25 cellular contexts compared by ENCODE assay signal in the genomic region with DNA sequence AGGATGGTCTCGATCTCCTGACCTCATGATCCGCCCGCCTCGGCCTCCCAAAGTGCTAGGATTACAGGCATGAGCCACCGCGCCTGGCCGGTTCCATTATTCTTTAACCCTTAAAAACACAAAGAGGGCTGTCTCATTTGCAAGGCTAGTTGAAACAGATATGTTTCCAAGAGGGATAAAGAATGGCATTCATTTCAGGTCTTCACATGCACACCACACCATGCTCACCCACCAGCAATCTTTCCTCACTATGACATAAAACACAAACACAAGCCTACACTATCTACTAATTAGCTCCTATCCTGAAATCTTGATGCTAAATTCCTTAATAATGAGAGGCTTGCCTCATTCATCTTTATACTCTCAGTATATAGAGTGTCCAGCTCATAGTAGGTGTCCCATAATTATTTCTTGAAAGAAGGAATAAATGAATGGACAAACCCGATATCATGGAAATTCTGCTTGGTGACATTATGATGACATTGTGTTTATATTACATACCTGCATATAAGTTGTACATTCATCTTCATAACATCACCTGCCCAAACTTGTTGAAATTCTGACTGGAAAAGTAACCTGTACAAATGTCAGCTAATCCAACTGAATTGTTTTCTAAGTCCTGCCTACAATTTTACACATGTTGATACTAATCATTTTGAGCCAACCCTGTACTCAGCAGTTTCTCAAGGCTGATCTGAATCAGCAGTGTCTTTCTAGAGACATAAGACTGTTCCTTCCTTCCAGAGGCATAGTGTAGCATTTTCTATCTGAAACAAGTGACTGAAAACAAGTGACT.
"Had no signal": no experiment of that assay in that cellular context is flagged by ENCODE, and none has a peak within 500 bp of the region (broad histone marks: within the 10 kb centered on the region; RNA-seq: fewer than 3 reads in every experiment).

No MANE protein-coding gene starts in this region.

- H3K4me1 ChIP-seq: colonic mucosa, gastroesophageal sphincter, heart left ventricle, lower lobe of right lung, pancreas, right lobe of liver, suprapubic skin, transverse colon, upper lobe of right lung, uterus had no signal

- H3K27ac ChIP-seq: colonic mucosa, gastroesophageal sphincter, heart left ventricle, hepatocyte, lower lobe of right lung, pancreas, right lobe of liver, suprapubic skin, transverse colon, upper lobe of right lung, uterus had no signal

- H3K36me3 ChIP-seq: colonic mucosa, gastroesophageal sphincter, heart left ventricle, lower lobe of right lung, pancreas, right lobe of liver, suprapubic skin, transverse colon, upper lobe of right lung, uterus had no signal

- H3K4me2 ChIP-seq: hepatocyte had no signal

- DNase-seq: colonic mucosa; effector CD8-positive, alpha-beta T cell; endodermal cell; erythroblast; heart left ventricle; islet precursor cell; left ventricle myocardium superior; lower lobe of right lung; natural killer cell; occipital lobe; pancreas; right lobe of liver; small intestine; stimulated activated CD4-positive, alpha-beta T cell treated with anti-CD3 and anti-CD28 coated beads, Interleukin-12 subunit alpha, Interleukin-12 subunit beta, amount 100 ng/mL, for 4 hours; stimulated activated CD4-positive, alpha-beta T cell treated with anti-CD3 and anti-CD28 coated beads, Interleukin-1b, Interleukin-23, amount 100 ng/mL, for 48 hours; stimulated activated CD4-positive, alpha-beta T cell treated with anti-CD3 and anti-CD28 coated beads, Interleukin-4, amount 100 ng/mL, for 1 hour; stimulated activated CD8-positive, alpha-beta memory T cell treated with anti-CD3 and anti-CD28 coated beads, Interleukin-4, amount 100 ng/mL, for 48 hours; stimulated activated naive CD4-positive, alpha-beta T cell; stimulated activated naive CD8-positive, alpha-beta T cell treated with anti-CD3 and anti-CD28 coated beads, Interleukin-15, amount 100 ng/mL, for 72 hours; transverse colon; upper lobe of right lung; uterus had no signal

- H3K4me3 ChIP-seq: colonic mucosa, gastroesophageal sphincter, heart left ventricle, hepatocyte, lower lobe of right lung, pancreas, right lobe of liver, suprapubic skin, transverse colon, upper lobe of right lung, uterus had no signal

- ATAC-seq: gastroesophageal sphincter; heart left ventricle; left ventricle myocardium superior; lower lobe of right lung; natural killer cell; pancreas; right lobe of liver; stimulated activated naive CD8-positive, alpha-beta T cell treated with anti-CD3 and anti-CD28 coated beads, Interleukin-15, amount 100 ng/mL, for 72 hours; upper lobe of right lung had no signal

- H3K27me3 ChIP-seq: colonic mucosa, gastroesophageal sphincter, heart left ventricle, hepatocyte, pancreas, right lobe of liver, suprapubic skin, transverse colon, upper lobe of right lung, uterus had no signal

- H3K9me3 ChIP-seq: colonic mucosa, gastroesophageal sphincter, heart left ventricle, lower lobe of right lung, pancreas, right lobe of liver, suprapubic skin, transverse colon, upper lobe of right lung, uterus had no signal

- H2AFZ ChIP-seq: hepatocyte had no signal

- H3K79me2 ChIP-seq: hepatocyte had no signal

- FAIRE-seq: pancreas, small intestine had no signal
